32 cellular contexts compared by ENCODE assay signal in genomic region chr13:27182054-27182453, GRCh38.
"Had no signal": no experiment of that assay in that cellular context is flagged by ENCODE, and none has a peak within 500 bp of the region (broad histone marks: within the 10 kb centered on the region; RNA-seq: fewer than 3 reads in every experiment).

No MANE protein-coding gene starts in this region.

- DNase-seq: activated CD4-positive, alpha-beta memory T cell treated with anti-CD3 and anti-CD28 coated beads for 36 hours; activated CD4-positive, alpha-beta T cell treated with anti-CD3 and anti-CD28 coated beads for 36 hours; activated CD4-positive, alpha-beta T cell treated with anti-CD3 and anti-CD28 coated beads, Interleukin-2, amount 10 ng/mL, durations not matched to agents 24 days and 14 days; activated CD4-positive, CD25-positive, alpha-beta regulatory T cell; activated CD4-positive, CD25-positive, alpha-beta regulatory T cell treated with anti-CD3 and anti-CD28 coated beads, Interleukin-2, amount 50 U/mL, for 72 hours; activated CD8-positive, alpha-beta memory T cell treated with anti-CD3 and anti-CD28 coated beads, Interleukin-2, amount 50 U/mL, for 48 hours; activated CD8-positive, alpha-beta T cell treated with anti-CD3 and anti-CD28 coated beads, Interleukin-2, amount 10 ng/mL, durations not matched to agents 7 days and 5 days; activated gamma-delta T cell; activated naive CD4-positive, alpha-beta T cell; activated naive CD4-positive, alpha-beta T cell treated with anti-CD3 and anti-CD28 coated beads, Interleukin-2, amount 10 ng/mL, durations not matched to agents 7 days and 5 days; activated naive CD8-positive, alpha-beta T cell treated with anti-CD3 and anti-CD28 coated beads, Interleukin-2, amount 10 ng/mL, durations not matched to agents 7 days and 5 days; activated T-cell treated with anti-CD3 and anti-CD28 coated beads for 4 hours; activated T-cell treated with anti-CD3 and anti-CD28 coated beads, Interleukin-2, amount 50 U/mL, for 24 hours; activated T-cell treated with anti-CD3 and anti-CD28 coated beads, Interleukin-2, amount 50 U/mL, for 72 hours; central memory CD4-positive, alpha-beta T cell; cerebellar nuclear complex; colonic mucosa; effector CD8-positive, alpha-beta T cell; foreskin keratinocyte; gastrocnemius medialis; glutamatergic neuron; heart left ventricle; T-helper 1 cell; T-helper 17 cell had no signal

- H3K9me3 ChIP-seq: ascending aorta, breast epithelium, colonic mucosa, gastrocnemius medialis, heart left ventricle had no signal

- H3K27me3 Mint-ChIP-seq: activated naive CD4-positive, alpha-beta T cell treated with anti-CD3 and anti-CD28 coated beads, Interleukin-2, amount 10 ng/mL, durations not matched to agents 7 days and 5 days had no signal

- H3K36me3 ChIP-seq: ascending aorta, breast epithelium, cardiac muscle cell, colonic mucosa, gastrocnemius medialis, heart left ventricle had no signal

- H3K4me3 Mint-ChIP-seq: activated CD4-positive, alpha-beta memory T cell treated with anti-CD3 and anti-CD28 coated beads for 36 hours; activated CD4-positive, alpha-beta T cell treated with anti-CD3 and anti-CD28 coated beads for 36 hours; activated CD4-positive, alpha-beta T cell treated with anti-CD3 and anti-CD28 coated beads, Interleukin-2, amount 10 ng/mL, durations not matched to agents 24 days and 14 days; activated CD8-positive, alpha-beta T cell treated with anti-CD3 and anti-CD28 coated beads, Interleukin-2, amount 10 ng/mL, durations not matched to agents 7 days and 5 days; activated naive CD4-positive, alpha-beta T cell treated with anti-CD3 and anti-CD28 coated beads, Interleukin-2, amount 10 ng/mL, durations not matched to agents 7 days and 5 days; activated naive CD8-positive, alpha-beta T cell treated with anti-CD3 and anti-CD28 coated beads, Interleukin-2, amount 10 ng/mL, durations not matched to agents 7 days and 5 days; activated T-cell treated with anti-CD3 and anti-CD28 coated beads, Interleukin-2, amount 50 U/mL, for 24 hours; activated T-cell treated with anti-CD3 and anti-CD28 coated beads, Interleukin-2, amount 50 U/mL, for 72 hours; T-helper 17 cell; T-helper 2 cell treated with Interferon-gamma antibody and Interleukin-4, amounts not matched to agents 5 μg/mL and 100 μg/mL, for 36 hours had no signal

- ATAC-seq: activated CD4-positive, alpha-beta T cell treated with anti-CD3 and anti-CD28 coated beads for 36 hours; activated CD8-positive, alpha-beta T cell treated with anti-CD3 and anti-CD28 coated beads, Interleukin-2, amount 10 ng/mL, durations not matched to agents 7 days and 5 days; activated naive CD4-positive, alpha-beta T cell treated with anti-CD3 and anti-CD28 coated beads, Interleukin-2, amount 50 U/mL, for 72 hours; activated T-cell treated with anti-CD3 and anti-CD28 coated beads, Interleukin-2, amount 50 U/mL, for 72 hours; esophagus mucosa; foreskin keratinocyte; gastrocnemius medialis; T-helper 17 cell had no signal

- H3K36me3 Mint-ChIP-seq: activated CD4-positive, alpha-beta memory T cell treated with anti-CD3 and anti-CD28 coated beads for 36 hours; activated naive CD4-positive, alpha-beta T cell treated with anti-CD3 and anti-CD28 coated beads, Interleukin-2, amount 10 ng/mL, durations not matched to agents 7 days and 5 days; activated naive CD4-positive, alpha-beta T cell treated with anti-CD3 and anti-CD28 coated beads, Interleukin-2, amount 50 U/mL, for 72 hours; activated naive CD8-positive, alpha-beta T cell treated with anti-CD3 and anti-CD28 coated beads, Interleukin-2, amount 10 ng/mL, durations not matched to agents 7 days and 5 days; brain had no signal

- H3K4me3 ChIP-seq: breast epithelium, cardiac muscle cell, colonic mucosa had no signal

- H3K27ac Mint-ChIP-seq: activated CD4-positive, alpha-beta memory T cell treated with anti-CD3 and anti-CD28 coated beads for 36 hours; activated CD4-positive, alpha-beta T cell treated with anti-CD3 and anti-CD28 coated beads for 36 hours; activated CD4-positive, alpha-beta T cell treated with anti-CD3 and anti-CD28 coated beads, Interleukin-2, amount 10 ng/mL, durations not matched to agents 24 days and 14 days; activated CD8-positive, alpha-beta T cell treated with anti-CD3 and anti-CD28 coated beads, Interleukin-2, amount 10 ng/mL, durations not matched to agents 7 days and 5 days; activated naive CD4-positive, alpha-beta T cell treated with anti-CD3 and anti-CD28 coated beads, Interleukin-2, amount 10 ng/mL, durations not matched to agents 7 days and 5 days; activated naive CD4-positive, alpha-beta T cell treated with anti-CD3 and anti-CD28 coated beads, Interleukin-2, amount 50 U/mL, for 72 hours; activated naive CD8-positive, alpha-beta T cell treated with anti-CD3 and anti-CD28 coated beads, Interleukin-2, amount 10 ng/mL, durations not matched to agents 7 days and 5 days; activated T-cell treated with anti-CD3 and anti-CD28 coated beads, Interleukin-2, amount 50 U/mL, for 24 hours; activated T-cell treated with anti-CD3 and anti-CD28 coated beads, Interleukin-2, amount 50 U/mL, for 72 hours; T-helper 2 cell treated with Interferon-gamma antibody and Interleukin-4, amounts not matched to agents 5 μg/mL and 100 μg/mL, for 36 hours had no signal

- H3K9me3 Mint-ChIP-seq: activated CD4-positive, alpha-beta memory T cell treated with anti-CD3 and anti-CD28 coated beads for 36 hours; activated CD4-positive, alpha-beta T cell treated with anti-CD3 and anti-CD28 coated beads, Interleukin-2, amount 10 ng/mL, durations not matched to agents 24 days and 14 days; activated naive CD4-positive, alpha-beta T cell treated with anti-CD3 and anti-CD28 coated beads, Interleukin-2, amount 10 ng/mL, durations not matched to agents 7 days and 5 days; activated naive CD4-positive, alpha-beta T cell treated with anti-CD3 and anti-CD28 coated beads, Interleukin-2, amount 50 U/mL, for 72 hours; activated naive CD8-positive, alpha-beta T cell treated with anti-CD3 and anti-CD28 coated beads, Interleukin-2, amount 10 ng/mL, durations not matched to agents 7 days and 5 days; activated T-cell treated with anti-CD3 and anti-CD28 coated beads, Interleukin-2, amount 50 U/mL, for 24 hours; activated T-cell treated with anti-CD3 and anti-CD28 coated beads, Interleukin-2, amount 50 U/mL, for 72 hours; brain; T-helper 2 cell treated with Interferon-gamma antibody and Interleukin-4, amounts not matched to agents 5 μg/mL and 100 μg/mL, for 36 hours had no signal

- FAIRE-seq: endometrium had no signal

- H3K4me1 Mint-ChIP-seq: activated CD4-positive, alpha-beta T cell treated with anti-CD3 and anti-CD28 coated beads for 36 hours; activated naive CD4-positive, alpha-beta T cell treated with anti-CD3 and anti-CD28 coated beads, Interleukin-2, amount 10 ng/mL, durations not matched to agents 7 days and 5 days; brain; T-helper 17 cell had no signal

- H3K27ac ChIP-seq: colonic mucosa, foreskin keratinocyte had no signal

- H3K27me3 ChIP-seq: ascending aorta, breast epithelium, cardiac muscle cell, colonic mucosa, foreskin keratinocyte, gastrocnemius medialis, heart left ventricle had no signal

- H3K4me1 ChIP-seq: breast epithelium, colonic mucosa, foreskin keratinocyte had no signal
